Comparison of ENCODE assay signal across 34 cellular contexts in the genomic region with DNA sequence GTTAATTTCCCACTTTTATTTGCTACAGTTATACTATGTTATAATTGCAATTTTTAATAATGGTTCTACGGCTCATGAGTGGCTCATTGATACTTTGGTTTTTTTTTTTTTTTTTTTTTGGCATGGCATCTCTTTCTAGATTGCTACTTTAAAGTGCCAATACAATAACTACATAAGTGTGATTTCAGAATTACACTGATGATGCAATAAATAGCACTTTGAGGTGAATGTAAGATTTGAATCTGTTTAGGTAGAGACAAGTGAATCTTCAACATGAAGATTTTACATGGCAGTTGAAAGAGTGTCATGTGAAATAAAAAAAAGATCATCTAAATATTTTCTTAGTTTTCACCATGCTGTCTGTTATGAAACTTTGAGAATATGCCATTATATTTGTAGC.
"Had no signal": no experiment of that assay in that cellular context is flagged by ENCODE, and none has a peak within 500 bp of the region (broad histone marks: within the 10 kb centered on the region; RNA-seq: fewer than 3 reads in every experiment).

No MANE protein-coding gene starts in this region.

- DNase-seq: Karpas-422, Kasumi-1, MG63, MM.1S, MV-4-11, NCI-H1048, NCI-H1092, NCI-H1092 treated with DMSO at 0.1 percent for 48 hours, NCI-H1105, NCI-H1105 treated with DMSO at 0.1 percent for 48 hours, NCI-H1417, NCI-H1417 treated with DMSO at 0.1 percent for 48 hours, NCI-H1436, NCI-H1436 treated with DMSO at 0.1 percent for 48 hours, NCI-H146, NCI-H1694, NCI-H1694 treated with DMSO at 0.1 percent for 48 hours, NCI-H187, NCI-H187 treated with DMSO at 0.1 percent for 48 hours, NCI-H1930, NCI-H2029 treated with DMSO at 0.1 percent for 48 hours, NCI-H2081, NCI-H2081 treated with DMSO at 0.1 percent for 48 hours, NCI-H2107, NCI-H2171, NCI-H2171 treated with DMSO at 0.1 percent for 48 hours, NCI-H2227 treated with DMSO at 0.1 percent for 48 hours, NCI-H226, NCI-H345, NCI-H446, NCI-H446 treated with DMSO at 0.1 percent for 48 hours, NCI-H510A, NCI-H510A treated with DMSO at 0.1 percent for 48 hours, NCI-H524 had no signal

- H3K27me3 ChIP-seq: MG63 had no signal

- H3K36me3 ChIP-seq: MG63 had no signal

- H3K4me3 ChIP-seq: MG63 had no signal

- H3K9me3 ChIP-seq: MG63 had no signal
